In genomic region chr5:113776832-113777525, GRCh38 we compare ENCODE assay signal across 15 cellular contexts.
DNase-seq lines count a peak whose midpoint lies in the region; ATAC-seq and TF ChIP-seq lines count a peak whose summit lies in the region.
"Had no signal": no experiment of that assay in that cellular context is flagged by ENCODE, and none has a peak within 500 bp of the region (broad histone marks: within the 10 kb centered on the region; RNA-seq: fewer than 3 reads in every experiment).

No MANE protein-coding gene starts in this region.

- H4K20me1 ChIP-seq in OCI-LY7 (ENCODE audit: insufficient read depth, low read length), result no peaks in the 10 kb centered on the region

- H3K9me3 ChIP-seq in left ventricle myocardium inferior (replicated peaks), result no peaks in the 10 kb centered on the region
- H3K9me3 ChIP-seq in right cardiac atrium (ENCODE audit: control insufficient read depth, low read length), result no peaks in the 10 kb centered on the region
- no peaks in the 10 kb centered on the region for H3K9me3 ChIP-seq in esophagus muscularis mucosa
- H3K9me3 ChIP-seq in thyroid gland, result no peaks in the 10 kb centered on the region
- no peaks in the 10 kb centered on the region for H3K9me3 ChIP-seq in OCI-LY7 (ENCODE audit: low read length)
- no peaks in the 10 kb centered on the region for H3K9me3 ChIP-seq in suprapubic skin

- TF ChIP-seq POLR2A in esophagus muscularis mucosa (IDR thresholded peaks at IDR 0.05; ENCODE audit: low read depth) (no peak), thyroid gland (IDR thresholded peaks at IDR 0.05) (no peak), suprapubic skin (IDR thresholded peaks at IDR 0.05) (no peak)

- H3K36me3 ChIP-seq in left ventricle myocardium inferior, result no peaks in the 10 kb centered on the region
- no peaks in the 10 kb centered on the region for H3K36me3 ChIP-seq in esophagus muscularis mucosa
- no peaks in the 10 kb centered on the region for H3K36me3 ChIP-seq in thyroid gland
- H3K36me3 ChIP-seq in OCI-LY7 (ENCODE audit: insufficient read depth, low read length), result no peaks in the 10 kb centered on the region
- H3K36me3 ChIP-seq in suprapubic skin, result no peaks in the 10 kb centered on the region

- H2AFZ ChIP-seq in OCI-LY7 (ENCODE audit: low read length), result no peak overlapping the region

- no peaks in the 10 kb centered on the region for H3K36me3 Mint-ChIP-seq in stimulated activated memory B cell treated with anti-CD40 and anti-IgM and Interleukin-4, amounts not matched to agents 10 μg/mL and 1 μg/mL and 100 μg/mL, for 72 hours

- H3K27me3 ChIP-seq in left ventricle myocardium inferior (ENCODE audit: low read depth) (no peaks in the 10 kb centered on the region), right cardiac atrium (ENCODE audit: control insufficient read depth, insufficient read depth) (no peaks in the 10 kb centered on the region), esophagus muscularis mucosa (no peaks in the 10 kb centered on the region), thyroid gland (no peaks in the 10 kb centered on the region), suprapubic skin (no peaks in the 10 kb centered on the region)

- H3K4me1 Mint-ChIP-seq in stimulated activated memory B cell treated with anti-CD40 and anti-IgM and Interleukin-4, amounts not matched to agents 10 μg/mL and 1 μg/mL and 100 μg/mL, for 72 hours, result no peaks in the 10 kb centered on the region

- no peak overlapping the region for H3K27ac ChIP-seq in left ventricle myocardium inferior (replicated peaks)
- no peak overlapping the region for H3K27ac ChIP-seq in right cardiac atrium (ENCODE audit: low read length)
- peak overlapping the region in 2 of 4 donors; percentile 43 to 57 for H3K27ac ChIP-seq in esophagus muscularis mucosa (replicated peaks in 1 of 4)
- H3K27ac ChIP-seq in thyroid gland, result no peak overlapping the region
- H3K27ac ChIP-seq in OCI-LY7 (ENCODE audit: low read depth, low read length, poor library complexity, severe bottlenecking), result no peak overlapping the region
- no peak overlapping the region for H3K27ac ChIP-seq in suprapubic skin

- H3K9me3 Mint-ChIP-seq in stimulated activated memory B cell treated with anti-CD40 and anti-IgM and Interleukin-4, amounts not matched to agents 10 μg/mL and 1 μg/mL and 100 μg/mL, for 72 hours, result no peaks in the 10 kb centered on the region
- H3K9me3 Mint-ChIP-seq: activated T-helper 1 cell treated with anti-CD3 and anti-CD28 coated beads, Interleukin-12 subunit alpha, Interleukin-12 subunit beta, Interleukin-2, Interleukin-4 antibody, amounts not matched to agents 30 ng/mL and 10 ng/mL and 1 ng/mL, durations not matched to agents 14 hours and 24 hours and 36 hours had no signal

- TF ChIP-seq EP300 in esophagus muscularis mucosa (IDR thresholded peaks at IDR 0.05), result no peak
- no peak for TF ChIP-seq EP300 in suprapubic skin (IDR thresholded peaks at IDR 0.05)

- no peak overlapping the region for H3K4me3 Mint-ChIP-seq in stimulated activated memory B cell treated with anti-CD40 and anti-IgM and Interleukin-4, amounts not matched to agents 10 μg/mL and 1 μg/mL and 100 μg/mL, for 72 hours
- H3K4me3 Mint-ChIP-seq: activated T-helper 1 cell treated with anti-CD3 and anti-CD28 coated beads, Interleukin-12 subunit alpha, Interleukin-12 subunit beta, Interleukin-2, Interleukin-4 antibody, amounts not matched to agents 30 ng/mL and 10 ng/mL and 1 ng/mL, durations not matched to agents 14 hours and 24 hours and 36 hours had no signal

- TF ChIP-seq CTCF in left ventricle myocardium inferior (IDR thresholded peaks at IDR 0.05; ENCODE audit: borderline replicate concordance) (no peak), esophagus muscularis mucosa (IDR thresholded peaks at IDR 0.05) (no peak), thyroid gland (IDR thresholded peaks at IDR 0.05) (no peak), OCI-LY7 (conservative IDR thresholded peaks at IDR 0.05; ENCODE audit: low read length) (no peak), suprapubic skin (IDR thresholded peaks at IDR 0.05) (no peak)

- H3K4me3 ChIP-seq in left ventricle myocardium inferior (peak overlapping the region; percentile 9), right cardiac atrium (ENCODE audit: low read length) (no peak overlapping the region), esophagus muscularis mucosa (peak overlapping the region in 1 of 4 donors; percentile 12), thyroid gland (replicated peaks in 1 of 3) (no peak overlapping the region), OCI-LY7 (ENCODE audit: low read depth, low read length, poor library complexity, severe bottlenecking) (no peak overlapping the region), suprapubic skin (no peak overlapping the region)

- no peaks in the 10 kb centered on the region for H3K79me2 ChIP-seq in OCI-LY7 (ENCODE audit: insufficient read depth, low read depth, low read length)

- no peak overlapping the region for H3K27ac Mint-ChIP-seq in stimulated activated memory B cell treated with anti-CD40 and anti-IgM and Interleukin-4, amounts not matched to agents 10 μg/mL and 1 μg/mL and 100 μg/mL, for 72 hours
- H3K27ac Mint-ChIP-seq: activated T-helper 1 cell treated with anti-CD3 and anti-CD28 coated beads, Interleukin-12 subunit alpha, Interleukin-12 subunit beta, Interleukin-2, Interleukin-4 antibody, amounts not matched to agents 30 ng/mL and 10 ng/mL and 1 ng/mL, durations not matched to agents 14 hours and 24 hours and 36 hours had no signal

- DNase-seq in left ventricle myocardium inferior, result no peak
- no peak for DNase-seq in right cardiac atrium
- DNase-seq in RPMI7951 (ENCODE audit: low read depth), result peak; percentile 70
- DNase-seq in esophagus muscularis mucosa (ENCODE audit: extremely low spot score), result peak; percentile 79
- peak; percentile 52 to 68 for DNase-seq in thyroid gland
- no peak for DNase-seq in OCI-LY7 (ENCODE audit: low spot score)
- DNase-seq in suprapubic skin (ENCODE audit: low spot score in 2 of 2), result no peak
- DNase-seq: activated CD4-positive, alpha-beta T cell treated with anti-CD3 and anti-CD28 coated beads, Interleukin-2, amount 50 U/mL, for 4 hours; DMS53; foreskin fibroblast; NCI-H1105 treated with DMSO at 0.1 percent for 48 hours; SHP77 treated with DMSO at 0.1 percent for 48 hours; stimulated activated CD4-positive, alpha-beta T cell treated with anti-CD3 and anti-CD28 coated beads, Interleukin-12 subunit alpha, Interleukin-12 subunit beta, amount 100 ng/mL, for 4 hours had no signal

- H3K4me1 ChIP-seq in left ventricle myocardium inferior (no peaks in the 10 kb centered on the region), right cardiac atrium (ENCODE audit: control insufficient read depth, insufficient read depth, low read length) (no peaks in the 10 kb centered on the region), esophagus muscularis mucosa (peaks cover 0 to 15% (median 15%) of the 10 kb centered on the region in 4 donors), thyroid gland (no peaks in the 10 kb centered on the region), OCI-LY7 (ENCODE audit: insufficient read depth, low read length, poor library complexity, severe bottlenecking) (no peaks in the 10 kb centered on the region), suprapubic skin (no peaks in the 10 kb centered on the region)

- CTCF ChIA-PET in OCI-LY7 (lab: Charles Lee; ENCODE audit: unreplicated experiment), result no interaction called here

- intact Hi-C loops in left ventricle myocardium inferior (cut with micrococcal nuclease) (no loop called here), right cardiac atrium (cut with DNase I) (no loop called here), esophagus muscularis mucosa (cut with DNase I) (no loop called here), thyroid gland (cut with DNase I) (no loop called here), OCI-LY7 (cut with micrococcal nuclease; ENCODE audit: unreplicated experiment) (no loop called here)

- H3K9me2 ChIP-seq in OCI-LY7 (ENCODE audit: insufficient read depth, low read length), result no peaks in the 10 kb centered on the region

- H3K4me2 ChIP-seq in OCI-LY7 (ENCODE audit: low read length), result no peak overlapping the region

- H3K27me3 Mint-ChIP-seq in stimulated activated memory B cell treated with anti-CD40 and anti-IgM and Interleukin-4, amounts not matched to agents 10 μg/mL and 1 μg/mL and 100 μg/mL, for 72 hours, result peaks cover 11% of the 10 kb centered on the region

- WGBS in right cardiac atrium, result 56% methylated on average over 5 of the region's 5 CpGs
- WGBS in esophagus muscularis mucosa, result 42% methylated on average over 5 of the region's 5 CpGs
- 42 to 46% methylated on average over 5 of the region's 5 CpGs for WGBS in thyroid gland, 2 donors
- 68% methylated on average over 5 of the region's 5 CpGs for WGBS in suprapubic skin

- no TSS peak for BruUV-seq in OCI-LY7 (replicated peaks; lab: Mats Ljungman, UMichigan)

- POLR2A ChIA-PET in OCI-LY7 (lab: Charles Lee), result no interaction called here

- no peak for ATAC-seq in right cardiac atrium
- no peak for ATAC-seq in stimulated activated memory B cell treated with anti-CD40 and anti-IgM and Interleukin-4, amounts not matched to agents 10 μg/mL and 1 μg/mL and 100 μg/mL, for 72 hours

Comparison
In these comparisons a context has a peak if more than half of its experiments do, and no peak if none do; other contexts are left out.
1. DNase-seq: peak in RPMI7951 (single experiment), esophagus muscularis mucosa (single experiment) and thyroid gland (2 of 2); none in left ventricle myocardium inferior (single experiment), right cardiac atrium (0 of 3), OCI-LY7 (single experiment) and suprapubic skin (0 of 2).